Comparison of ENCODE assay signal across 17 cellular contexts in genomic region chr3:129831503-129831902, GRCh38.
DNase-seq lines count a peak whose midpoint lies in the region; ATAC-seq, FAIRE-seq and TF ChIP-seq lines count a peak whose summit lies in the region.
"Had no signal": no experiment of that assay in that cellular context is flagged by ENCODE, and none has a peak within 500 bp of the region (broad histone marks: within the 10 kb centered on the region; RNA-seq: fewer than 3 reads in every experiment).

No MANE protein-coding gene starts in this region.

- no peak for ATAC-seq in K562
- ATAC-seq in gastrocnemius medialis: no peak

- in situ Hi-C loops in GM23248 (cut with MboI): no loop called here
- in situ Hi-C loops in K562 (cut with MboI): loop anchor here (5.0 to 10.0 kb wide), 2 partner anchors 103 to 349 kb away; no protein-coding TSS in a partner anchor
- in situ Hi-C loops in gastrocnemius medialis (cut with MboI; ENCODE audit: low sequenced_read_pairs in 4 of 4): loop anchor here in 3 of 4 donors (5.0 to 25.0 kb wide), 3 partner anchors 179 to 344 kb away; no protein-coding TSS in a partner anchor

- no peaks in the 10 kb centered on the region for H3K9me2 ChIP-seq in GM23248 (ENCODE audit: insufficient read depth)
- H3K9me2 ChIP-seq in PC-9 (ENCODE audit: insufficient read depth): no peaks in the 10 kb centered on the region

- H3K4me1 ChIP-seq in GM23248 (ENCODE audit: insufficient read depth) (peaks cover 40% of the 10 kb centered on the region), PC-9 (replicated peaks; ENCODE audit: insufficient read depth) (peaks cover 40% of the 10 kb centered on the region), K562 (replicated peaks in 1 of 2; ENCODE audit: control insufficient read depth in 2 of 2, insufficient read depth in 2 of 2, low read length in 2 of 2) (peaks cover 0 to 4% of the 10 kb centered on the region in 2 experiments; a peak in 3 of 5 replicates), gastrocnemius medialis (peaks cover 38 to 46% of the 10 kb centered on the region in 2 donors)

- H3K36me3 ChIP-seq in GM23248 (ENCODE audit: low read depth) (no peaks in the 10 kb centered on the region), PC-9 (ENCODE audit: low read depth) (0 out of 2 replicates have a peak, but pooled peaks cover 3% of the 10 kb centered on the region), K562 (ENCODE audit: control insufficient read depth, insufficient read depth, low read length) (no peaks in the 10 kb centered on the region), gastrocnemius medialis (no peaks in the 10 kb centered on the region)

- intact Hi-C loops in PC-9 (cut with micrococcal nuclease; ENCODE audit: unreplicated experiment): loop anchor here (5.0 kb wide), 1 partner anchor 266 kb away; no protein-coding TSS in a partner anchor
- intact Hi-C loops in K562 (cut with micrococcal nuclease): no loop called here
- intact Hi-C loops in gastrocnemius medialis (cut with DNase I; ENCODE audit: low total_unique reads): no loop called here

- H3K9me3 ChIP-seq in GM23248 (ENCODE audit: low read depth): no peaks in the 10 kb centered on the region
- H3K9me3 ChIP-seq in PC-9 (ENCODE audit: insufficient read depth, low read depth): no peaks in the 10 kb centered on the region
- H3K9me3 ChIP-seq in K562 (replicated peaks; ENCODE audit: control insufficient read depth, insufficient read depth, low read depth, low read length): no peaks in the 10 kb centered on the region
- H3K9me3 ChIP-seq in gastrocnemius medialis: no peaks in the 10 kb centered on the region

- no peak for TF ChIP-seq EP300 in K562 (IDR thresholded peaks at IDR 0.05; ENCODE audit: low read length)

- DNase-seq in GM23248 (no peak), PC-9 (no peak), K562 (ENCODE audit: extremely low read depth in 1 of 4, low spot score in 3 of 4) (no peak), gastrocnemius medialis (no peak), NCI-H1092 (lab: John Stamatoyannopoulos, UW) (no peak), NCI-H2227 treated with DMSO at 0.1 percent for 48 hours (lab: John Stamatoyannopoulos, UW) (no peak)
- DNase-seq in activated CD8-positive, alpha-beta memory T cell treated with anti-CD3 and anti-CD28 coated beads, Interleukin-2, amount 50 U/mL, for 4 hours: no peak
- DNase-seq: C1 segment of cervical spinal cord; CD4-positive, alpha-beta T cell; DMS153; DMS79 treated with DMSO at 0.1 percent for 48 hours; GDM1 had no signal

- H3K27ac ChIP-seq in GM23248 (no peak overlapping the region), PC-9 (peak overlapping the region; percentile 80), K562 (ENCODE audit: extremely low read depth, low read depth, low read length) (no peak overlapping the region), gastrocnemius medialis (peak overlapping the region in 3 of 4 donors; percentile 6 to 55 (median 55))

- WGBS in GM23248 (ENCODE audit: low coverage in 1 of 2, low lambda C conversion rate in 2 of 2, missing lambda C conversion rate in 2 of 2), 2 experiments: 89 to 97% methylated on average over 1 of the region's 1 CpG
- WGBS in K562 (ENCODE audit: insufficient coverage, low coverage, missing lambda C conversion rate): 100% methylated on average over 1 of the region's 1 CpG

- H3K4me3 ChIP-seq in GM23248 (no peak overlapping the region), PC-9 (no peak overlapping the region), K562 (no peak overlapping the region), gastrocnemius medialis (no peak overlapping the region)

- BruUV-seq in PC-9 (replicated peaks; lab: Mats Ljungman, UMichigan) (no TSS peak), K562 (replicated peaks; lab: Mats Ljungman, UMichigan) (no TSS peak)

- H3K27me3 ChIP-seq in GM23248 (replicated peaks; ENCODE audit: insufficient read depth) (no peaks in the 10 kb centered on the region), PC-9 (ENCODE audit: insufficient read depth, low read depth) (no peaks in the 10 kb centered on the region), K562 (ENCODE audit: control insufficient read depth in 2 of 2, insufficient read depth in 2 of 2, low read length in 2 of 2) (no peaks in the 10 kb centered on the region), gastrocnemius medialis (no peaks in the 10 kb centered on the region)

- H4K20me1 ChIP-seq in GM23248 (ENCODE audit: insufficient read depth): no peaks in the 10 kb centered on the region; the same call in 1 of the 2 replicates
- H4K20me1 ChIP-seq in PC-9 (ENCODE audit: insufficient read depth): no peaks in the 10 kb centered on the region
- no peaks in the 10 kb centered on the region for H4K20me1 ChIP-seq in K562 (replicated peaks; ENCODE audit: control insufficient read depth, insufficient read depth, low read length)

- H3K4me2 ChIP-seq in GM23248 (ENCODE audit: unreplicated experiment) (peak overlapping the region; percentile 4), PC-9 (peak overlapping the region; percentile 33; the same call in 1 of the 2 replicates), K562 (ENCODE audit: insufficient read depth, low read length) (no peak overlapping the region)

- peaks cover 20% of the 10 kb centered on the region for H3K79me2 ChIP-seq in GM23248 (ENCODE audit: insufficient read depth)
- H3K79me2 ChIP-seq in PC-9 (ENCODE audit: low read depth): peaks cover 21% of the 10 kb centered on the region
- H3K79me2 ChIP-seq in K562 (ENCODE audit: control insufficient read depth, insufficient read depth, low read length): no peaks in the 10 kb centered on the region

- no peak for TF ChIP-seq CTCF in PC-9 (conservative IDR thresholded peaks at IDR 0.05)
- TF ChIP-seq CTCF in K562 (IDR thresholded peaks at IDR 0.05 in 2 of 3, conservative IDR thresholded peaks at IDR 0.05 in 1 of 3; ENCODE audit: insufficient read depth in 2 of 3, low read depth in 1 of 3, low read length in 3 of 3): no peak
- TF ChIP-seq CTCF in gastrocnemius medialis (IDR thresholded peaks at IDR 0.05 in 4 of 5, conservative IDR thresholded peaks at IDR 0.05 in 1 of 5): no peak

- H2AFZ ChIP-seq in GM23248 (no peak overlapping the region), PC-9 (no peak overlapping the region), K562 (ENCODE audit: low read depth, low read length) (no peak overlapping the region)

- no peaks in the 10 kb centered on the region for H3K9me1 ChIP-seq in K562 (ENCODE audit: control insufficient read depth, insufficient read depth, low read length)

- FAIRE-seq in K562 (lab: Jason Lieb, UNC): no peak
- FAIRE-seq: A204.1, GM12892, GM19239, H1, HTR-8/SVneo had no signal

- no peak for TF ChIP-seq POLR2A in K562 (conservative IDR thresholded peaks at IDR 0.05)
- TF ChIP-seq POLR2A in gastrocnemius medialis (IDR thresholded peaks at IDR 0.05): no peak

- no peak for TF ChIP-seq RAD21 in K562 (CRISPR knock-in tag; conservative IDR thresholded peaks at IDR 0.05 in 1 of 2, IDR thresholded peaks at IDR 0.05 in 1 of 2)

- H3K9ac ChIP-seq in GM23248 (no peak overlapping the region), K562 (ENCODE audit: insufficient read depth in 1 of 2, low read depth in 2 of 2, low read length in 2 of 2) (no peak overlapping the region)

- POLR2A ChIA-PET in PC-9 (lab: Charles Lee; ENCODE audit: unreplicated experiment): interaction anchor here (0.6 to 0.8 kb wide), 2 partner anchors 9 to 98 kb away, joined by 9 to 11 read pairs; no protein-coding TSS in a partner anchor
- POLR2A ChIA-PET in K562 (lab: Yijun Ruan, JAX): no interaction called here

- peaks cover 28% of the 10 kb centered on the region for H3F3A ChIP-seq in GM23248 (ENCODE audit: insufficient read depth)
- H3F3A ChIP-seq in PC-9 (ENCODE audit: insufficient read depth, low read depth): peaks cover 25% of the 10 kb centered on the region

- CTCF ChIA-PET in PC-9 (lab: Charles Lee) (interaction anchor here (1.8 kb wide), 1 partner anchor 342 kb away, joined by 5 read pairs; no protein-coding TSS in a partner anchor), K562 (lab: Yijun Ruan, JAX; ENCODE audit: low intra/inter-chr PET ratio) (no interaction called here)

TF ChIP-seq in K562, 482 proteins besides CTCF, POLR2A, EP300 and RAD21:
- TF ChIP-seq ZNF316 (IDR thresholded peaks at IDR 0.05) (peak; percentile 17; the same call in 1 of the 2 replicates), ZNF224 (CRISPR knock-in tag; IDR thresholded peaks at IDR 0.05) (no peak), CEBPB (tag; IDR thresholded peaks at IDR 0.05) (0 out of 2 replicates have a peak, but pooled peaks have one; percentile 11)
TF ChIP-seq in K562: peak in this region for 2.

Comparison
In these comparisons a context has a peak if more than half of its experiments do, and no peak if none do; other contexts are left out.
1. H3K27ac ChIP-seq: peak in PC-9 (single experiment) and gastrocnemius medialis (3 of 4); none in GM23248 (single experiment) and K562 (single experiment).